14 cellular contexts compared by ENCODE assay signal in genomic region chr1:167276969-167277368, GRCh38. TPM values are rescaled to one million over a fixed set of nuclear protein-coding genes. Genes with fewer than 3 reads are reported as not detected.
DNase-seq lines count a peak whose midpoint lies in the region; ATAC-seq and TF ChIP-seq lines count a peak whose summit lies in the region.
"Had no signal": no experiment of that assay in that cellular context is flagged by ENCODE, and none has a peak within 500 bp of the region (broad histone marks: within the 10 kb centered on the region; RNA-seq: fewer than 3 reads in every experiment).

No MANE protein-coding gene starts in this region.

- no peak for TF ChIP-seq CTCF in GM13976 (IDR thresholded peaks at IDR 0.05; ENCODE audit: borderline replicate concordance, control extremely low read depth, extremely low read depth, insufficient read depth, missing control alignments)
- TF ChIP-seq CTCF in OCI-LY3 (IDR thresholded peaks at IDR 0.05; ENCODE audit: low read depth, low read length): no peak
- no peak for TF ChIP-seq CTCF in esophagus muscularis mucosa (IDR thresholded peaks at IDR 0.05)

- H3K36me3 ChIP-seq in OCI-LY3 (replicated peaks; ENCODE audit: low read depth, low read length): no peaks in the 10 kb centered on the region
- H3K36me3 ChIP-seq in esophagus muscularis mucosa: no peaks in the 10 kb centered on the region
- H3K36me3 ChIP-seq: gastroesophageal sphincter had no signal

- H3K4me2 ChIP-seq in OCI-LY3 (ENCODE audit: low read length): peak overlapping the region; percentile 35

- in situ Hi-C loops in GM13976 (cut with MboI; ENCODE audit: low sequenced_read_pairs, unreplicated experiment): no loop called here

- H3K27ac ChIP-seq in OCI-LY3 (ENCODE audit: low read length): no peak overlapping the region
- no peak overlapping the region for H3K27ac ChIP-seq in esophagus muscularis mucosa (replicated peaks in 1 of 4)
- H3K27ac ChIP-seq: gastroesophageal sphincter had no signal

- H3K9me3 ChIP-seq in OCI-LY3 (ENCODE audit: insufficient read depth, low read length): no peaks in the 10 kb centered on the region
- no peaks in the 10 kb centered on the region for H3K9me3 ChIP-seq in esophagus muscularis mucosa
- H3K9me3 ChIP-seq: gastroesophageal sphincter had no signal

- intact Hi-C loops in esophagus muscularis mucosa (cut with DNase I): no loop called here

- H3K27me3 ChIP-seq in OCI-LY3 (ENCODE audit: low read depth, low read length): no peaks in the 10 kb centered on the region
- no peaks in the 10 kb centered on the region for H3K27me3 ChIP-seq in esophagus muscularis mucosa
- H3K27me3 ChIP-seq: gastroesophageal sphincter had no signal

- no peak for TF ChIP-seq POLR2A in esophagus muscularis mucosa (IDR thresholded peaks at IDR 0.05; ENCODE audit: low read depth)

- no peak overlapping the region for H3K9ac ChIP-seq in OCI-LY3 (ENCODE audit: low read length)

- H3K4me3 ChIP-seq in OCI-LY3 (ENCODE audit: low read length): no peak overlapping the region
- no peak overlapping the region for H3K4me3 ChIP-seq in esophagus muscularis mucosa
- H3K4me3 ChIP-seq: gastroesophageal sphincter had no signal

- H3K4me1 ChIP-seq in OCI-LY3 (ENCODE audit: low read length) (peaks cover 26% of the 10 kb centered on the region), esophagus muscularis mucosa (peaks cover 11 to 35% (median 26%) of the 10 kb centered on the region in 4 donors)

- H4K20me1 ChIP-seq in OCI-LY3 (ENCODE audit: insufficient read depth, low read length): 0 out of 2 replicates have a peak, but pooled peaks cover 19% of the 10 kb centered on the region

- no peak for TF ChIP-seq EP300 in esophagus muscularis mucosa (IDR thresholded peaks at IDR 0.05)

- H2AFZ ChIP-seq in OCI-LY3 (ENCODE audit: low read depth, low read length): no peak overlapping the region

- 89% methylated on average over 3 of the region's 3 CpGs for WGBS in esophagus muscularis mucosa

- DNase-seq in GM13976 (ENCODE audit: low spot score) (peak; percentile 44), esophagus muscularis mucosa (ENCODE audit: extremely low spot score) (no peak), LoVo (ENCODE audit: low spot score) (no peak), pons (ENCODE audit: low spot score) (no peak)
- no peak for DNase-seq in stimulated activated CD4-positive, alpha-beta T cell treated with anti-CD3 and anti-CD28 coated beads, Interleukin-2, amount 100 ng/mL, for 48 hours
- DNase-seq: activated gamma-delta T cell treated with Interleukin-2 at 50 U/mL for 16 hours, mammary epithelial cell, NCI-H2029, retina had no signal

- peaks cover 85% of the 10 kb centered on the region for H3K79me2 ChIP-seq in OCI-LY3 (ENCODE audit: low read length)

- ATAC-seq in GM19452 (IDR thresholded peaks at IDR 0.05; ENCODE audit: unreplicated experiment) (peak; percentile 96), HG02884 (IDR thresholded peaks at IDR 0.05; ENCODE audit: unreplicated experiment) (peak; percentile 76)
- ATAC-seq: gastroesophageal sphincter, Panc1 had no signal

RNA-seq across cellular contexts. Expression of gene POU2F1, which starts 56.3 kb away (rescaled TPM):
- total RNA-seq in esophagus muscularis mucosa: 10 to 100 TPM in 2 of 4 donors, 1 to 10 TPM in 2; 7.3 to 13.4 (median 10.4) TPM
